In the genomic region with DNA sequence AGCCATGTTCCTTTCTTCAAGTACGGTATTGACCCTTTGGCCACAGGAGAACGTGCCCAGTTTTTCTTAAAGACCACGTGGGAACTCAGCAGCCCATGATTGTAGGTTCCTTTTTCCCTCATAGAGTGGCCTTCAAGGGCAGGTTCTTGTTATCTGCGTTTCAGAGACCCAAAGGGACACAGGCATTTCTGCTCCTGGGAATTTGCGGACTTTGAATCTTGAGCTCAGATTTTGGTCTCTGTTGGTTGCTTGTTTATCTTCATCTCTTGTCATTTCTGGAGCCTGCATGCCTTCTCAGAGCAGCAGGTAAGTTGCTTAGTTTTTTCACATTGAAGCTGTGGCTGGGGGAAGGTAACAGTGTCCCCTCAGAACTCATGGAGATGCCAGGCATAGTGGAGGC, we compare ENCODE assay signal across 1 cellular context.
TF ChIP-seq lines count a peak whose summit lies in the region.

No MANE protein-coding gene starts in this region.

TF ChIP-seq in GM12878, 131 proteins besides CTCF, POLR2A, EP300 and RAD21:
- TF ChIP-seq, protein P1, sequence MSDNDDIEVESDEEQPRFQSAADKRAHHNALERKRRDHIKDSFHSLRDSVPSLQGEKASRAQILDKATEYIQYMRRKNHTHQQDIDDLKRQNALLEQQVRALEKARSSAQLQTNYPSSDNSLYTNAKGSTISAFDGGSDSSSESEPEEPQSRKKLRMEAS (IDR thresholded peaks at IDR 0.05; ENCODE audit: low read depth, low read length), result no peak
- TF ChIP-seq GATAD2B (conservative IDR thresholded peaks at IDR 0.05; ENCODE audit: low read depth) (no peak), ASH2L (IDR thresholded peaks at IDR 0.05; ENCODE audit: borderline replicate concordance, low read depth) (no peak), ZZZ3 (IDR thresholded peaks at IDR 0.05; ENCODE audit: control insufficient read depth, insufficient read length, low read depth) (no peak), POLR2AphosphoS2 (IDR thresholded peaks at IDR 0.05; ENCODE audit: low read depth, low read length) (no peak), PML (IDR thresholded peaks at IDR 0.05; ENCODE audit: low read length) (no peak), IKZF2 (IDR thresholded peaks at IDR 0.05) (no peak), IKZF1 (conservative IDR thresholded peaks at IDR 0.05) (no peak), FOS (IDR thresholded peaks at IDR 0.05; ENCODE audit: borderline replicate concordance, extremely low read depth, insufficient read length) (no peak), HDAC2 (IDR thresholded peaks at IDR 0.05) (no peak), SUPT20H (IDR thresholded peaks at IDR 0.05; ENCODE audit: borderline replicate concordance, control insufficient read depth, low read depth, low read length) (no peak), STAT1 (conservative IDR thresholded peaks at IDR 0.05) (no peak), CEBPZ (IDR thresholded peaks at IDR 0.05; ENCODE audit: low read depth, low read length) (no peak), BHLHE40 (IDR thresholded peaks at IDR 0.05; ENCODE audit: borderline replicate concordance in 1 of 2, low read depth in 2 of 2, low read length in 1 of 2) (no peak)
- TF ChIP-seq, protein P2, sequence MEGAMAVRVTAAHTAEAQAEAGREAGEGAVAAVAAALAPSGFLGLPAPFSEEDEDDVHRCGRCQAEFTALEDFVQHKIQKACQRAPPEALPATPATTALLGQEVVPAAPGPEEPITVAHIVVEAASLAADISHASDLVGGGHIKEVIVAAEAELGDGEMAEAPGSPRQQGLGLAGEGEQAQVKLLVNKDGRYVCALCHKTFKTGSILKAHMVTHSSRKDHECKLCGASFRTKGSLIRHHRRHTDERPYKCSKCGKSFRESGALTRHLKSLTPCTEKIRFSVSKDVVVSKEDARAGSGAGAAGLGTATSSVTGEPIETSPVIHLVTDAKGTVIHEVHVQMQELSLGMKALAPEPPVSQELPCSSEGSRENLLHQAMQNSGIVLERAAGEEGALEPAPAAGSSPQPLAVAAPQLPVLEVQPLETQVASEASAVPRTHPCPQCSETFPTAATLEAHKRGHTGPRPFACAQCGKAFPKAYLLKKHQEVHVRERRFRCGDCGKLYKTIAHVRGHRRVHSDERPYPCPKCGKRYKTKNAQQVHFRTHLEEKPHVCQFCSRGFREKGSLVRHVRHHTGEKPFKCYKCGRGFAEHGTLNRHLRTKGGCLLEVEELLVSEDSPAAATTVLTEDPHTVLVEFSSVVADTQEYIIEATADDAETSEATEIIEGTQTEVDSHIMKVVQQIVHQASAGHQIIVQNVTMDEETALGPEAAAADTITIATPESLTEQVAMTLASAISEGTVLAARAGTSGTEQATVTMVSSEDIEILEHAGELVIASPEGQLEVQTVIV (IDR thresholded peaks at IDR 0.05; ENCODE audit: borderline replicate concordance, partially characterized antibody), result no peak
